Comparison of ENCODE assay signal across 28 cellular contexts in the genomic region with DNA sequence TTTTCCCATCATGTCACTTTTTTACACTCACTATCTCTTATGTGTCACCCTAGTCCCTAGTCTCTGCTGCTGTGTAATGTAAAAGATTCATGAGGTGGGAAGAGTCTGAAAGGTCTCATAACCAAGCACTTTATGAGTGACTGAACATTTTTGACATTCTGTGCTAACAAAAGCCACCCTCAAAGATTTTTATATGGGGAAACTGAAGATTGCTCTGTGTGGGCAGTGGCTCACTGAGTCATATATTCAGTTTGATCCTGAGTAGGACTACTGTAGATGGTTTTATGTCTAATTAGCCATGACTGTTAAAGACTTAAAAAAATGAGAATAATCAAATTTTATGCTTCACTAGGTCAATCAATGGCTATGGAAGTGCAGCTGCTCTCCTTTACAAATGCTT.
"Had no signal": no experiment of that assay in that cellular context is flagged by ENCODE, and none has a peak within 500 bp of the region (broad histone marks: within the 10 kb centered on the region; RNA-seq: fewer than 3 reads in every experiment).

No MANE protein-coding gene starts in this region.

- H3K36me3 ChIP-seq: ascending aorta, cardiac muscle cell, Peyer's patch had no signal

- H3K4me1 Mint-ChIP-seq: activated CD4-positive, alpha-beta T cell treated with anti-CD3 and anti-CD28 coated beads, Interleukin-2, amount 10 ng/mL, durations not matched to agents 24 days and 14 days; activated naive CD4-positive, alpha-beta T cell treated with anti-CD3 and anti-CD28 coated beads, Interleukin-2, amount 50 U/mL, for 24 hours; activated naive CD8-positive, alpha-beta T cell treated with anti-CD3 and anti-CD28 coated beads, Interleukin-2, amount 10 ng/mL, durations not matched to agents 7 days and 5 days; central memory CD8-positive, alpha-beta T cell had no signal

- DNase-seq: activated CD4-positive, alpha-beta T cell treated with anti-CD3 and anti-CD28 coated beads, Interleukin-2, amount 10 ng/mL, durations not matched to agents 24 days and 14 days; activated CD4-positive, alpha-beta T cell treated with anti-CD3 and anti-CD28 coated beads, Interleukin-2, amount 50 U/mL, for 4 hours; activated CD8-positive, alpha-beta T cell treated with anti-CD3 and anti-CD28 coated beads for 36 hours; activated gamma-delta T cell; activated naive CD4-positive, alpha-beta T cell treated with Interleukin-2 at 50 U/mL for 16 hours; activated naive CD8-positive, alpha-beta T cell treated with anti-CD3 and anti-CD28 coated beads, Interleukin-2, amount 10 ng/mL, durations not matched to agents 7 days and 5 days; activated T-cell treated with anti-CD3 and anti-CD28 coated beads, Interleukin-2, amount 50 U/mL, for 24 hours; amygdala; Kasumi-1; KG1; NCI-H1092 treated with DMSO at 0.1 percent for 48 hours; NCI-H1436; NCI-H1694; NCI-H2029; NCI-H345; NCI-H524 treated with DMSO at 0.1 percent for 48 hours; Peyer's patch; SW 1271; T-helper 1 cell; T-helper 2 cell; T-helper 9 cell had no signal

- H3K27ac ChIP-seq: ascending aorta, cardiac muscle cell, Peyer's patch, RWPE1 had no signal

- H3K9me3 ChIP-seq: ascending aorta, Peyer's patch had no signal

- H3K36me3 Mint-ChIP-seq: activated naive CD4-positive, alpha-beta T cell treated with anti-CD3 and anti-CD28 coated beads, Interleukin-2, amount 50 U/mL, for 24 hours; activated naive CD8-positive, alpha-beta T cell treated with anti-CD3 and anti-CD28 coated beads, Interleukin-2, amount 10 ng/mL, durations not matched to agents 7 days and 5 days had no signal

- H3K4me1 ChIP-seq: ascending aorta, Peyer's patch had no signal

- H3K27me3 Mint-ChIP-seq: activated CD4-positive, alpha-beta T cell treated with anti-CD3 and anti-CD28 coated beads, Interleukin-2, amount 10 ng/mL, durations not matched to agents 24 days and 14 days; activated CD8-positive, alpha-beta T cell treated with anti-CD3 and anti-CD28 coated beads for 36 hours; activated naive CD4-positive, alpha-beta T cell treated with anti-CD3 and anti-CD28 coated beads, Interleukin-2, amount 50 U/mL, for 24 hours; activated naive CD8-positive, alpha-beta T cell treated with anti-CD3 and anti-CD28 coated beads, Interleukin-2, amount 10 ng/mL, durations not matched to agents 7 days and 5 days; activated T-cell treated with anti-CD3 and anti-CD28 coated beads, Interleukin-2, amount 50 U/mL, for 24 hours; central memory CD8-positive, alpha-beta T cell had no signal

- H3K27ac Mint-ChIP-seq: activated CD4-positive, alpha-beta T cell treated with anti-CD3 and anti-CD28 coated beads, Interleukin-2, amount 10 ng/mL, durations not matched to agents 24 days and 14 days; activated CD8-positive, alpha-beta T cell treated with anti-CD3 and anti-CD28 coated beads for 36 hours; activated naive CD4-positive, alpha-beta T cell treated with anti-CD3 and anti-CD28 coated beads, Interleukin-2, amount 50 U/mL, for 24 hours; activated naive CD8-positive, alpha-beta T cell treated with anti-CD3 and anti-CD28 coated beads, Interleukin-2, amount 10 ng/mL, durations not matched to agents 7 days and 5 days; activated T-cell treated with anti-CD3 and anti-CD28 coated beads, Interleukin-2, amount 50 U/mL, for 24 hours; activated T-helper 2 cell treated with anti-CD3 and anti-CD28 coated beads, Interferon-gamma antibody, Interleukin-2, Interleukin-4, amounts not matched to agents 10 μg/mL and 5 μg/mL and 100 μg/mL, durations not matched to agents 14 hours and 24 hours and 36 hours had no signal

- ATAC-seq: activated CD8-positive, alpha-beta T cell treated with anti-CD3 and anti-CD28 coated beads for 36 hours; Right ventricle myocardium inferior had no signal

- H3K4me3 Mint-ChIP-seq: activated CD4-positive, alpha-beta T cell treated with anti-CD3 and anti-CD28 coated beads, Interleukin-2, amount 10 ng/mL, durations not matched to agents 24 days and 14 days; activated CD8-positive, alpha-beta T cell treated with anti-CD3 and anti-CD28 coated beads for 36 hours; activated naive CD4-positive, alpha-beta T cell treated with anti-CD3 and anti-CD28 coated beads, Interleukin-2, amount 50 U/mL, for 24 hours; activated naive CD8-positive, alpha-beta T cell treated with anti-CD3 and anti-CD28 coated beads, Interleukin-2, amount 10 ng/mL, durations not matched to agents 7 days and 5 days; activated T-cell treated with anti-CD3 and anti-CD28 coated beads, Interleukin-2, amount 50 U/mL, for 24 hours; central memory CD8-positive, alpha-beta T cell had no signal

- H3K27me3 ChIP-seq: ascending aorta, cardiac muscle cell, Peyer's patch had no signal

- H3K4me3 ChIP-seq: ascending aorta, cardiac muscle cell, Peyer's patch had no signal
